ENCODE assay signal across 8 cellular contexts in genomic region chr6:28142446-28142845, GRCh38. TPM values are rescaled to one million over a fixed set of nuclear protein-coding genes. Genes with fewer than 3 reads are reported as not detected.
DNase-seq lines count a peak whose midpoint lies in the region; ATAC-seq and TF ChIP-seq lines count a peak whose summit lies in the region.

No MANE protein-coding gene starts in this region.

- no peak for TF ChIP-seq POLR2A in stomach (IDR thresholded peaks at IDR 0.05)

- POLR2A ChIA-PET in activated CD8-positive, alpha-beta T cell treated with anti-CD3 and anti-CD28 coated beads for 36 hours (lab: Charles Lee), result interaction anchor here (1.0 to 2.1 kb wide), 12 partner anchors 11 to 257 kb away, joined by 3 to 10 read pairs (median 4); partner anchors contain the start of genes ZSCAN12, ZSCAN16 and ZSCAN26

- no peaks in the 10 kb centered on the region for H3K9me3 ChIP-seq in iPS-15b (ENCODE audit: control insufficient read depth, insufficient read depth, low read length)
- H3K9me3 ChIP-seq in stomach, result no peaks in the 10 kb centered on the region

- TF ChIP-seq CTCF in activated CD8-positive, alpha-beta T cell treated with anti-CD3 and anti-CD28 coated beads for 36 hours (IDR thresholded peaks at IDR 0.05), result no peak
- no peak for TF ChIP-seq CTCF in stomach (IDR thresholded peaks at IDR 0.05)

- CTCF ChIA-PET in activated CD8-positive, alpha-beta T cell treated with anti-CD3 and anti-CD28 coated beads for 36 hours (lab: Charles Lee), result interaction anchor here (0.8 to 1.7 kb wide), 6 partner anchors 10 to 304 kb away, joined by 3 to 5 read pairs (median 3); partner anchors contain the start of gene ZSCAN26

- H3K4me3 ChIP-seq in iPS-15b (ENCODE audit: low read depth, low read length), result peak overlapping the region; percentile 93
- H3K4me3 ChIP-seq in stomach, result peak overlapping the region; percentile 69 to 97 (median 89)

- 8 to 16% (median 11%) methylated on average over 4 of the region's 4 CpGs for WGBS in stomach, 5 donors

- peak overlapping the region; percentile 91 for H3K27ac Mint-ChIP-seq in T-helper 1 cell treated with Interleukin-12 subunit alpha and Interleukin-12 subunit beta and Interleukin-4 antibody, amounts not matched to agents 30 μg/mL and 1 μg/mL, for 36 hours
- peak overlapping the region; percentile 90 for H3K27ac Mint-ChIP-seq in activated CD8-positive, alpha-beta T cell treated with anti-CD3 and anti-CD28 coated beads for 36 hours

- H3K9me3 Mint-ChIP-seq in T-helper 1 cell treated with Interleukin-12 subunit alpha and Interleukin-12 subunit beta and Interleukin-4 antibody, amounts not matched to agents 30 μg/mL and 1 μg/mL, for 36 hours, result no peaks in the 10 kb centered on the region
- no peaks in the 10 kb centered on the region for H3K9me3 Mint-ChIP-seq in activated CD8-positive, alpha-beta T cell treated with anti-CD3 and anti-CD28 coated beads for 36 hours

- H3K36me3 Mint-ChIP-seq in T-helper 1 cell treated with Interleukin-12 subunit alpha and Interleukin-12 subunit beta and Interleukin-4 antibody, amounts not matched to agents 30 μg/mL and 1 μg/mL, for 36 hours (ENCODE audit: low read depth), result peaks cover 21% of the 10 kb centered on the region
- peaks cover 30% of the 10 kb centered on the region for H3K36me3 Mint-ChIP-seq in activated CD8-positive, alpha-beta T cell treated with anti-CD3 and anti-CD28 coated beads for 36 hours (ENCODE audit: low read depth)

- ATAC-seq in activated CD8-positive, alpha-beta T cell treated with anti-CD3 and anti-CD28 coated beads for 36 hours, result no peak

- H3K36me3 ChIP-seq in iPS-15b (ENCODE audit: control insufficient read depth, insufficient read depth, low read length), result no peaks in the 10 kb centered on the region
- peaks cover 0 to 21% (median 19%) of the 10 kb centered on the region in 4 donors for H3K36me3 ChIP-seq in stomach

- peak overlapping the region; percentile 95 for H3K4me3 Mint-ChIP-seq in T-helper 1 cell treated with Interleukin-12 subunit alpha and Interleukin-12 subunit beta and Interleukin-4 antibody, amounts not matched to agents 30 μg/mL and 1 μg/mL, for 36 hours
- H3K4me3 Mint-ChIP-seq in activated CD8-positive, alpha-beta T cell treated with anti-CD3 and anti-CD28 coated beads for 36 hours, result peak overlapping the region; percentile 96

- no peaks in the 10 kb centered on the region for H3K27me3 Mint-ChIP-seq in T-helper 1 cell treated with Interleukin-12 subunit alpha and Interleukin-12 subunit beta and Interleukin-4 antibody, amounts not matched to agents 30 μg/mL and 1 μg/mL, for 36 hours (ENCODE audit: low read depth)
- H3K27me3 Mint-ChIP-seq in activated CD8-positive, alpha-beta T cell treated with anti-CD3 and anti-CD28 coated beads for 36 hours, result no peaks in the 10 kb centered on the region

- peak overlapping the region in 2 of 5 donors; percentile 83 to 85 for H3K27ac ChIP-seq in stomach

- H3K27me3 ChIP-seq in iPS-15b (ENCODE audit: control insufficient read depth, insufficient read depth, low read length), result peaks cover 19% of the 10 kb centered on the region
- no peaks in the 10 kb centered on the region for H3K27me3 ChIP-seq in stomach

- peaks cover 39% of the 10 kb centered on the region for H3K4me1 Mint-ChIP-seq in T-helper 1 cell treated with Interleukin-12 subunit alpha and Interleukin-12 subunit beta and Interleukin-4 antibody, amounts not matched to agents 30 μg/mL and 1 μg/mL, for 36 hours (ENCODE audit: low read depth)
- H3K4me1 Mint-ChIP-seq in activated CD8-positive, alpha-beta T cell treated with anti-CD3 and anti-CD28 coated beads for 36 hours (ENCODE audit: low read depth), result peaks cover 57% of the 10 kb centered on the region

- no peak for DNase-seq in T-helper 1 cell
- DNase-seq in activated CD8-positive, alpha-beta T cell treated with anti-CD3 and anti-CD28 coated beads for 36 hours, result peak; percentile 19
- DNase-seq in stomach, result no peak
- no peak for DNase-seq in middle frontal gyrus (ENCODE audit: extremely low spot score, low spot score)
- DNase-seq in posterior vena cava (ENCODE audit: low spot score), result no peak
- no peak for DNase-seq in activated CD4-positive, alpha-beta T cell treated with anti-CD3 and anti-CD28 coated beads, Interleukin-2, amount 50 U/mL, for 1 hour

- no peak for TF ChIP-seq EP300 in stomach (IDR thresholded peaks at IDR 0.05)

- intact Hi-C loops in activated CD8-positive, alpha-beta T cell treated with anti-CD3 and anti-CD28 coated beads for 36 hours (cut with micrococcal nuclease), result loop anchor here (2.0 kb wide), 1 partner anchor 18 kb away; the partner anchor contains the start of gene ZSCAN16
- intact Hi-C loops in stomach (cut with DNase I; ENCODE audit: low total_unique reads), result no loop called here
- intact Hi-C loops in posterior vena cava (cut with DNase I), result no loop called here

- peak overlapping the region; percentile 87 for H3K9ac ChIP-seq in iPS-15b (ENCODE audit: low read depth, low read length)

- H3K4me1 ChIP-seq in iPS-15b (ENCODE audit: control insufficient read depth, insufficient read depth, low read length) (peaks cover 6% of the 10 kb centered on the region), stomach (peaks cover 10 to 58% (median 44%) of the 10 kb centered on the region in 4 donors)

RNA-seq across cellular contexts. Expression of gene ZKSCAN8, which starts 0.8 kb away (rescaled TPM):
- total RNA-seq in activated CD8-positive, alpha-beta T cell treated with anti-CD3 and anti-CD28 coated beads for 36 hours, result 10 to 100 TPM; 18.9 to 20.3 TPM
- total RNA-seq in stomach (100 to 1,000 TPM in 1 of 5 donors, 10 to 100 TPM in 3, 1 to 10 TPM in 1; 6.4 to 101 (median 17.8) TPM), posterior vena cava (10 to 100 TPM; 16.9 to 18.6 TPM)
- 1 to 10 TPM; 1.8 to 2.9 (median 1.8) TPM for polyA plus RNA-seq in stomach

RNA-seq across cellular contexts. Expression of gene ZSCAN16, which starts 18.0 kb away (rescaled TPM):
- 1 to 10 TPM; 2.0 to 2.3 TPM for total RNA-seq in activated CD8-positive, alpha-beta T cell treated with anti-CD3 and anti-CD28 coated beads for 36 hours
- total RNA-seq in stomach (1 to 10 TPM in 4 of 5 donors, not detected in 1; 3.8 to 9.0 (median 4.9) TPM), posterior vena cava (1 to 10 TPM; 4.8 to 5.3 TPM)
- 10 to 100 TPM in 1 of 3 donors, 1 to 10 TPM in 2; 6.1 to 13.0 (median 7.1) TPM for polyA plus RNA-seq in stomach
